ENCODE assay signal across 19 cellular contexts in the genomic region with DNA sequence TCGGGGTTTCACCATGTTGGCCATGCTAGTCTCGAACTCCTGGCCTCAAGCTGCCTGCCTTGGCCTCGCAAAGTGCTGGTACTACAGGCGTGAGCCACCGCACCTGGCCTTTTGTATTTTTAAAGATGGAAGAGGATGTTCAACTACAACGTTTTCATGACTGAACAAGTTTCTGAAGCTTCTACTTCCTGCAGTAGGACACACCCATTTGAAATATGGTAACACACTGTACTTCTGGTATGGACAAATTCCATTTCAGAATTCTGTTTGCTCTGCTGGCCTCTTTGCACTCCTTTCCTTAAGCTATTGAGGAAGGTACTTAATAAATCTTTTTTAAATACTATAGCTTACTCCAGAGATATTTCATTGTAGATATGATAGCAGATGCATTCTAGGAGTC.
"Had no signal": no experiment of that assay in that cellular context is flagged by ENCODE, and none has a peak within 500 bp of the region (broad histone marks: within the 10 kb centered on the region; RNA-seq: fewer than 3 reads in every experiment).

No MANE protein-coding gene starts in this region.

- FAIRE-seq: colon had no signal

- H3K4me3 ChIP-seq: body of pancreas, tibial artery, uterus had no signal

- H3K36me3 ChIP-seq: tibial artery, uterus had no signal

- H3K9me3 ChIP-seq: body of pancreas, tibial artery, uterus had no signal

- DNase-seq: activated CD4-positive, alpha-beta T cell treated with anti-CD3 and anti-CD28 coated beads, Interleukin-2, amount 50 U/mL, for 4 hours; activated gamma-delta T cell treated with Interleukin-2 at 50 U/mL for 16 hours; body of pancreas; central memory CD4-positive, alpha-beta T cell; foreskin fibroblast; glutamatergic neuron; hypothalamus; islet precursor cell; occipital lobe; posterior cingulate gyrus; stimulated activated CD4-positive, alpha-beta T cell treated with anti-CD3 and anti-CD28 coated beads, Interleukin-12 subunit alpha, Interleukin-12 subunit beta, amount 100 ng/mL, for 4 hours; stimulated activated CD4-positive, alpha-beta T cell treated with anti-CD3 and anti-CD28 coated beads, Interleukin-1b, Interleukin-23, amount 100 ng/mL, for 48 hours; stimulated activated naive CD4-positive, alpha-beta T cell treated with Interleukin-2 at 50 U/mL for 16 hours; T1000; tibial artery; uterus had no signal

- H3K4me1 ChIP-seq: body of pancreas, tibial artery, uterus had no signal

- H3K27ac ChIP-seq: body of pancreas, tibial artery, uterus had no signal

- ATAC-seq: activated CD4-positive, CD25-positive, alpha-beta regulatory T cell treated with anti-CD3 and anti-CD28 coated beads, Interleukin-2, amount 50 U/mL, for 24 hours; body of pancreas; left lobe of liver had no signal

- H3K27me3 ChIP-seq: body of pancreas, tibial artery, uterus had no signal
